ENCODE assay signal across 25 cellular contexts in genomic region chr17:42886283-42887176, GRCh38. TPM values are rescaled to one million over a fixed set of nuclear protein-coding genes. Genes with fewer than 3 reads are reported as not detected.
DNase-seq lines count a peak whose midpoint lies in the region; ATAC-seq, FAIRE-seq and TF ChIP-seq lines count a peak whose summit lies in the region.
"Had no signal": no experiment of that assay in that cellular context is flagged by ENCODE, and none has a peak within 500 bp of the region (broad histone marks: within the 10 kb centered on the region; RNA-seq: fewer than 3 reads in every experiment).

No MANE protein-coding gene starts in this region.

- H3K4me3 Mint-ChIP-seq in type B pancreatic cell: no peak overlapping the region
- H3K4me3 Mint-ChIP-seq in effector memory CD8-positive, alpha-beta T cell: no peak overlapping the region
- H3K4me3 Mint-ChIP-seq: activated naive CD8-positive, alpha-beta T cell treated with anti-CD3 and anti-CD28 coated beads for 36 hours; CD8-positive, alpha-beta memory T cell; mesothelial cell of epicardium; neural crest cell had no signal

- WGBS in HepG2 (ENCODE audit: low lambda C conversion rate): under 1% methylated on average over 15 of the region's 15 CpGs

- intact Hi-C loops in Right ventricle myocardium inferior (cut with DNase I) (no loop called here), cardiac septum (cut with DNase I) (no loop called here), HepG2 (cut with micrococcal nuclease; ENCODE audit: unreplicated experiment) (loop anchor here (1.0 kb wide), 1 partner anchor 34 kb away; no protein-coding TSS in a partner anchor)

- H3K9me3 ChIP-seq in Peyer's patch: no peaks in the 10 kb centered on the region
- H3K9me3 ChIP-seq in HepG2 (ENCODE audit: low read length): no peaks in the 10 kb centered on the region
- H3K9me3 ChIP-seq: SJSA1 had no signal

- TF ChIP-seq CTCF in Peyer's patch (IDR thresholded peaks at IDR 0.05) (no peak), HepG2 (CRISPR knock-in tag; IDR thresholded peaks at IDR 0.05) (peak; percentile 45), type B pancreatic cell (conservative IDR thresholded peaks at IDR 0.05) (no peak)

- H3K27me3 Mint-ChIP-seq in type B pancreatic cell: no peaks in the 10 kb centered on the region
- peaks cover 13 to 27% of the 10 kb centered on the region in 2 donors for H3K27me3 Mint-ChIP-seq in effector memory CD8-positive, alpha-beta T cell

- H3K4me1 ChIP-seq in Peyer's patch: peaks cover 0 to 14% (median 0%) of the 10 kb centered on the region in 4 donors
- peaks cover 96% of the 10 kb centered on the region for H3K4me1 ChIP-seq in HepG2 (ENCODE audit: insufficient read depth, low read length)
- H3K4me1 ChIP-seq: SJSA1 had no signal

- no peak overlapping the region for H2AFZ ChIP-seq in HepG2 (ENCODE audit: low read length)
- H2AFZ ChIP-seq: hepatocyte had no signal

- BruUV-seq in HepG2 (replicated peaks; lab: Mats Ljungman, UMichigan): no TSS peak

- no peaks in the 10 kb centered on the region for H4K20me1 ChIP-seq in HepG2 (ENCODE audit: insufficient read depth, low read length)

- peak overlapping the region; percentile 50 for H3K9ac ChIP-seq in HepG2 (ENCODE audit: insufficient read depth, low read depth, low read length)
- H3K9ac ChIP-seq: KMS-11 had no signal

- no peak overlapping the region for H3K27ac ChIP-seq in Peyer's patch
- peak overlapping the region; percentile 65 for H3K27ac ChIP-seq in HepG2 (ENCODE audit: extremely low read length, insufficient read depth, low read length)
- H3K27ac ChIP-seq: hepatocyte, KMS-11, SJSA1 had no signal

- no peaks in the 10 kb centered on the region for H3K9me3 Mint-ChIP-seq in type B pancreatic cell
- no peaks in the 10 kb centered on the region for H3K9me3 Mint-ChIP-seq in effector memory CD8-positive, alpha-beta T cell
- H3K9me3 Mint-ChIP-seq: activated naive CD8-positive, alpha-beta T cell treated with anti-CD3 and anti-CD28 coated beads for 36 hours; CD8-positive, alpha-beta memory T cell; mesothelial cell of epicardium; neural crest cell had no signal

- POLR2A ChIA-PET in HepG2 (lab: Yijun Ruan, JAX): interaction anchor here (0.6 to 3.6 kb wide), 21 partner anchors 8 to 399 kb away, joined by 3 to 21 read pairs (median 5); partner anchors contain the start of genes BECN1, CNTD1, COA3 and PSME3

- H3K36me3 ChIP-seq in Peyer's patch: no peaks in the 10 kb centered on the region
- H3K36me3 ChIP-seq in HepG2 (replicated peaks in 1 of 2; ENCODE audit: control insufficient read depth in 1 of 2, insufficient read depth in 2 of 2, low read length in 2 of 2): no peaks in the 10 kb centered on the region
- H3K36me3 ChIP-seq: SJSA1 had no signal

- peak overlapping the region; percentile 64 for H3K4me2 ChIP-seq in HepG2 (ENCODE audit: low read depth, low read length)
- H3K4me2 ChIP-seq: hepatocyte, KMS-11 had no signal

- no peaks in the 10 kb centered on the region for H3K36me3 Mint-ChIP-seq in type B pancreatic cell
- H3K36me3 Mint-ChIP-seq in effector memory CD8-positive, alpha-beta T cell (ENCODE audit: insufficient read depth): no peaks in the 10 kb centered on the region
- H3K36me3 Mint-ChIP-seq: activated naive CD8-positive, alpha-beta T cell treated with anti-CD3 and anti-CD28 coated beads for 36 hours; CD8-positive, alpha-beta memory T cell; mesothelial cell of epicardium had no signal

- FAIRE-seq in HepG2 (lab: Jason Lieb, UNC): peak; percentile 60
- FAIRE-seq: islet of Langerhans had no signal

- no peak for TF ChIP-seq POLR2A in Peyer's patch (IDR thresholded peaks at IDR 0.05)
- TF ChIP-seq POLR2A in HepG2 (IDR thresholded peaks at IDR 0.05; ENCODE audit: insufficient read depth in 1 of 2, low read depth in 2 of 2, low read length in 2 of 2): no peak; a peak in 2 of 4 replicates
- no peak for TF ChIP-seq POLR2A in erythroblast (IDR thresholded peaks at IDR 0.05; ENCODE audit: low read length)

- DNase-seq in Right ventricle myocardium inferior (ENCODE audit: missing footprints) (no peak), cardiac septum (ENCODE audit: low spot score) (no peak), Peyer's patch (peak in 2 of 3 donors; percentile 72 to 73), HepG2 (ENCODE audit: low spot score) (peak; percentile 72), type B pancreatic cell (ENCODE audit: extremely low spot score, unreplicated experiment) (no peak), erythroblast (lab: John Stamatoyannopoulos, UW) (no peak), HPDE6-E6E7 (ENCODE audit: extremely low spot score) (no peak)
- no peak for DNase-seq in effector memory CD8-positive, alpha-beta T cell
- DNase-seq: ACHN; activated CD4-positive, CD25-positive, alpha-beta regulatory T cell treated with anti-CD3 and anti-CD28 coated beads, Interleukin-2, amount 50 U/mL, for 72 hours; activated naive CD8-positive, alpha-beta T cell treated with anti-CD3 and anti-CD28 coated beads for 36 hours; CD8-positive, alpha-beta memory T cell; DMS79; NCI-H1105; NCI-H2081 treated with DMSO at 0.1 percent for 48 hours; NCI-H510A treated with DMSO at 0.1 percent for 48 hours; stimulated activated CD4-positive, alpha-beta T cell treated with anti-CD3 and anti-CD28 coated beads, Interleukin-12 subunit alpha, Interleukin-12 subunit beta, amount 100 ng/mL, for 4 hours; stimulated activated CD8-positive, alpha-beta memory T cell treated with anti-CD3 and anti-CD28 coated beads, Interleukin-4, amount 100 ng/mL, for 48 hours had no signal

- in situ Hi-C loops in HepG2 (cut with HindIII; ENCODE audit: extremely low pct_ligation_motif_present, low pct_unique_long_range_greater_than_20kb): no loop called here

- TF ChIP-seq RAD21 in HepG2 (CRISPR knock-in tag; IDR thresholded peaks at IDR 0.05): peak; percentile 67; the same call in 1 of the 2 replicates

- H3K79me2 ChIP-seq in HepG2 (ENCODE audit: insufficient read depth, low read length): no peaks in the 10 kb centered on the region
- H3K79me2 ChIP-seq: hepatocyte had no signal

- TF ChIP-seq EP300 in HepG2 (IDR thresholded peaks at IDR 0.05; ENCODE audit: low read depth in 2 of 2, low read length in 2 of 2) (no peak; a peak in 1 of 4 replicates), HepG2 (CRISPR knock-in tag; IDR thresholded peaks at IDR 0.05; ENCODE audit: borderline replicate concordance) (no peak)

- ATAC-seq in Right ventricle myocardium inferior (peak; percentile 53), HepG2 (peak; percentile 78)
- ATAC-seq in effector memory CD8-positive, alpha-beta T cell (replicated peaks): no peak

- H3K4me1 Mint-ChIP-seq in type B pancreatic cell (ENCODE audit: unreplicated experiment): peaks cover 2% of the 10 kb centered on the region
- no peaks in the 10 kb centered on the region for H3K4me1 Mint-ChIP-seq in effector memory CD8-positive, alpha-beta T cell (ENCODE audit: low read depth in 2 of 2)
- H3K4me1 Mint-ChIP-seq: activated naive CD8-positive, alpha-beta T cell treated with anti-CD3 and anti-CD28 coated beads for 36 hours; CD8-positive, alpha-beta memory T cell; mesothelial cell of epicardium; neural crest cell had no signal

- H3K27me3 ChIP-seq in Peyer's patch: no peaks in the 10 kb centered on the region
- H3K27me3 ChIP-seq in HepG2 (ENCODE audit: control insufficient read depth in 1 of 2, insufficient read depth in 2 of 2, low read length in 2 of 2): no peaks in the 10 kb centered on the region
- H3K27me3 ChIP-seq: hepatocyte, SJSA1 had no signal

- peak overlapping the region; percentile 0 for H3K27ac Mint-ChIP-seq in type B pancreatic cell
- no peak overlapping the region for H3K27ac Mint-ChIP-seq in effector memory CD8-positive, alpha-beta T cell
- H3K27ac Mint-ChIP-seq: activated naive CD8-positive, alpha-beta T cell treated with anti-CD3 and anti-CD28 coated beads for 36 hours; mesothelial cell of epicardium had no signal

- CTCF ChIA-PET in HepG2 (lab: Yijun Ruan, JAX; ENCODE audit: low intra/inter-chr PET ratio, low total read pairs): no interaction called here

- no peak overlapping the region for H3K4me3 ChIP-seq in Peyer's patch
- H3K4me3 ChIP-seq in HepG2 (replicated peaks in 1 of 3; ENCODE audit: insufficient read depth in 1 of 3, low read depth in 2 of 3, low read length in 3 of 3): peak overlapping the region in 1 of 3 experiments; percentile 49; a peak in 2 of 6 replicates
- H3K4me3 ChIP-seq: hepatocyte, SJSA1 had no signal

RNA-seq across cellular contexts. Expression of gene G6PC1, which starts 14.1 kb away (rescaled TPM):
- total RNA-seq in Right ventricle myocardium inferior (not detected), cardiac septum (not detected), Peyer's patch (10 to 100 TPM in 3 of 4 donors, 1 to 10 TPM in 1; 2.5 to 97.8 (median 66.0) TPM), HepG2 (2016; rRNA removed; fragmentation: Illumina TruSeq; extraction: Trizol) (0.56 and 1.7 TPM in 2 replicates), type B pancreatic cell (ENCODE audit: low replicate concordance) (1.5 and 2.9 TPM in 2 replicates)
- 0.30 and 0.35 TPM in 2 replicates for total RNA-seq in HepG2 (2016; cell fraction: cytosol; rRNA removed; fragmentation: Illumina TruSeq; extraction: Trizol; ENCODE audit: low read depth)
- 0.91 and 1.3 TPM in 2 replicates for total RNA-seq in HepG2 (2016; cell fraction: insoluble cytoplasmic fraction; rRNA removed; fragmentation: Illumina TruSeq; extraction: Trizol)
- 0.71 and 1.1 TPM in 2 replicates for total RNA-seq in HepG2 (2016; cell fraction: membrane; rRNA removed; fragmentation: Illumina TruSeq; extraction: Trizol)
- 2.2 and 2.5 TPM in 2 replicates for total RNA-seq in HepG2 (2016; cell fraction: nucleus; rRNA removed; fragmentation: Illumina TruSeq; extraction: Trizol)
- 37.9 and 127 TPM in 2 replicates for polyA plus RNA-seq in HepG2 (2011; rRNA removed)
- 22.5 and 89.8 TPM in 2 replicates for polyA plus RNA-seq in HepG2 (2011; cell fraction: cytosol; rRNA removed)
- polyA plus RNA-seq in HepG2 (2011; cell fraction: nucleus; rRNA removed): 18.2 and 57.3 TPM in 2 replicates
- 278 and 494 TPM in 2 replicates for polyA plus RNA-seq in HepG2 (2012)
- polyA plus RNA-seq in HepG2 (2016; cell fraction: cytosol; fragmentation: Illumina TruSeq; extraction: Trizol; ENCODE audit: low read depth): 0.17 and 0.19 TPM in 2 replicates
- polyA plus RNA-seq in HepG2 (2016; cell fraction: insoluble cytoplasmic fraction; fragmentation: Illumina TruSeq; extraction: Trizol; ENCODE audit: low read depth): 0.60 and 0.89 TPM in 2 replicates
- polyA plus RNA-seq in HepG2 (2016; cell fraction: membrane; fragmentation: Illumina TruSeq; extraction: Trizol; ENCODE audit: low read depth): 0.27 and 0.36 TPM in 2 replicates
- polyA plus RNA-seq in HepG2 (2016; cell fraction: nucleus; fragmentation: Illumina TruSeq; extraction: Trizol; ENCODE audit: insufficient read depth, low read depth): 1.3 and 1.4 TPM in 2 replicates
- 0.30 and 160 TPM in 2 replicates for polyA minus RNA-seq in HepG2 (2011; rRNA and poly(A)+ RNA removed; ENCODE audit: low replicate concordance)
- polyA minus RNA-seq in HepG2 (2011; cell fraction: cytosol; rRNA and poly(A)+ RNA removed): 49.4 and 178 TPM in 2 replicates
- polyA minus RNA-seq in HepG2 (2011; cell fraction: nucleus; rRNA and poly(A)+ RNA removed): 35.3 and 157 TPM in 2 replicates
- total RNA-seq: activated CD8-positive, alpha-beta memory T cell treated with anti-CD3 and anti-CD28 coated beads for 36 hours; activated naive CD8-positive, alpha-beta T cell treated with anti-CD3 and anti-CD28 coated beads for 36 hours; CD8-positive, alpha-beta memory T cell; mesothelial cell of epicardium; neural crest cell; SJSA1 had no signal
- polyA plus RNA-seq: CD8-positive, alpha-beta memory T cell had no signal

RNA-seq across cellular contexts. Expression of gene AOC3, which starts 35.5 kb away (rescaled TPM):
- 15.1 TPM for total RNA-seq in Right ventricle myocardium inferior
- 12.9 TPM for total RNA-seq in cardiac septum
- total RNA-seq in Peyer's patch: 10 to 100 TPM in 1 of 4 donors, 1 to 10 TPM in 3; 3.3 to 11.4 (median 7.0) TPM
- total RNA-seq in HepG2 (2016; rRNA removed; fragmentation: Illumina TruSeq; extraction: Trizol): 8.7 and 10.4 TPM in 2 replicates
- 1.1 and 1.3 TPM in 2 replicates for total RNA-seq in HepG2 (2016; cell fraction: cytosol; rRNA removed; fragmentation: Illumina TruSeq; extraction: Trizol; ENCODE audit: low read depth)
- total RNA-seq in HepG2 (2016; cell fraction: insoluble cytoplasmic fraction; rRNA removed; fragmentation: Illumina TruSeq; extraction: Trizol): 8.4 and 9.5 TPM in 2 replicates
- 5.2 and 5.4 TPM in 2 replicates for total RNA-seq in HepG2 (2016; cell fraction: membrane; rRNA removed; fragmentation: Illumina TruSeq; extraction: Trizol)
- 5.4 and 5.6 TPM in 2 replicates for total RNA-seq in HepG2 (2016; cell fraction: nucleus; rRNA removed; fragmentation: Illumina TruSeq; extraction: Trizol)
- 51.7 and 61.0 TPM in 2 replicates for polyA plus RNA-seq in HepG2 (2011; rRNA removed)
- polyA plus RNA-seq in HepG2 (2011; cell fraction: cytosol; rRNA removed): 41.8 and 51.7 TPM in 2 replicates
- polyA plus RNA-seq in HepG2 (2011; cell fraction: nucleus; rRNA removed): 46.4 and 56.2 TPM in 2 replicates
- 44.7 and 61.7 TPM in 2 replicates for polyA plus RNA-seq in HepG2 (2012)
- polyA plus RNA-seq in HepG2 (2016; cell fraction: cytosol; fragmentation: Illumina TruSeq; extraction: Trizol; ENCODE audit: low read depth): 2.7 and 3.3 TPM in 2 replicates
- 21.1 and 22.0 TPM in 2 replicates for polyA plus RNA-seq in HepG2 (2016; cell fraction: insoluble cytoplasmic fraction; fragmentation: Illumina TruSeq; extraction: Trizol; ENCODE audit: low read depth)
- polyA plus RNA-seq in HepG2 (2016; cell fraction: membrane; fragmentation: Illumina TruSeq; extraction: Trizol; ENCODE audit: low read depth): 6.6 and 6.7 TPM in 2 replicates
- polyA plus RNA-seq in HepG2 (2016; cell fraction: nucleus; fragmentation: Illumina TruSeq; extraction: Trizol; ENCODE audit: insufficient read depth, low read depth): 18.7 and 18.9 TPM in 2 replicates
- 0.51 and 56.5 TPM in 2 replicates for polyA minus RNA-seq in HepG2 (2011; rRNA and poly(A)+ RNA removed; ENCODE audit: low replicate concordance)
- polyA minus RNA-seq in HepG2 (2011; cell fraction: cytosol; rRNA and poly(A)+ RNA removed): 13.8 and 20.0 TPM in 2 replicates
- 11.6 and 18.6 TPM in 2 replicates for polyA minus RNA-seq in HepG2 (2011; cell fraction: nucleus; rRNA and poly(A)+ RNA removed)
- total RNA-seq in type B pancreatic cell (ENCODE audit: low replicate concordance): 1.5 and 2.4 TPM in 2 replicates
- total RNA-seq: SJSA1 had no signal
- polyA plus RNA-seq: CD8-positive, alpha-beta memory T cell had no signal

RNA-seq across cellular contexts. Expression of gene AOC2, which starts 42.1 kb away (rescaled TPM):
- total RNA-seq in Right ventricle myocardium inferior: 0.43 TPM
- 0.89 TPM for total RNA-seq in cardiac septum
- 1 to 10 TPM in 2 of 4 donors, under 1 TPM in 1, not detected in 1; 0.70 to 2.3 (median 1.6) TPM for total RNA-seq in Peyer's patch
- 0.55 and 1.2 TPM in 2 replicates for total RNA-seq in HepG2 (2016; rRNA removed; fragmentation: Illumina TruSeq; extraction: Trizol)
- total RNA-seq in HepG2 (2016; cell fraction: cytosol; rRNA removed; fragmentation: Illumina TruSeq; extraction: Trizol; ENCODE audit: low read depth): not detected in 2 replicates
- total RNA-seq in HepG2 (2016; cell fraction: insoluble cytoplasmic fraction; rRNA removed; fragmentation: Illumina TruSeq; extraction: Trizol): 0.30 and 1.3 TPM in 2 replicates
- total RNA-seq in HepG2 (2016; cell fraction: membrane; rRNA removed; fragmentation: Illumina TruSeq; extraction: Trizol): 0.31 and 0.38 TPM in 2 replicates
- 2.2 and 3.5 TPM in 2 replicates for total RNA-seq in HepG2 (2016; cell fraction: nucleus; rRNA removed; fragmentation: Illumina TruSeq; extraction: Trizol)
- polyA plus RNA-seq in HepG2 (2011; rRNA removed): 3.3 and 5.1 TPM in 2 replicates
- polyA plus RNA-seq in HepG2 (2011; cell fraction: cytosol; rRNA removed): 1.7 TPM in 2 replicates
- polyA plus RNA-seq in HepG2 (2011; cell fraction: nucleus; rRNA removed): 21.9 and 26.2 TPM in 2 replicates
- 2.7 and 9.2 TPM in 2 replicates for polyA plus RNA-seq in HepG2 (2012)
- 0.10 and 0.19 TPM in 2 replicates for polyA plus RNA-seq in HepG2 (2016; cell fraction: cytosol; fragmentation: Illumina TruSeq; extraction: Trizol; ENCODE audit: low read depth)
- 0.66 and 0.95 TPM in 2 replicates for polyA plus RNA-seq in HepG2 (2016; cell fraction: insoluble cytoplasmic fraction; fragmentation: Illumina TruSeq; extraction: Trizol; ENCODE audit: low read depth)
- polyA plus RNA-seq in HepG2 (2016; cell fraction: membrane; fragmentation: Illumina TruSeq; extraction: Trizol; ENCODE audit: low read depth): 0.24 and 0.30 TPM in 2 replicates
- polyA plus RNA-seq in HepG2 (2016; cell fraction: nucleus; fragmentation: Illumina TruSeq; extraction: Trizol; ENCODE audit: insufficient read depth, low read depth): 5.9 and 6.2 TPM in 2 replicates
- 5.1 and 5.5 TPM in 2 replicates for polyA minus RNA-seq in HepG2 (2011; rRNA and poly(A)+ RNA removed; ENCODE audit: low replicate concordance)
- 0.26 and 0.59 TPM in 2 replicates for polyA minus RNA-seq in HepG2 (2011; cell fraction: cytosol; rRNA and poly(A)+ RNA removed)
- polyA minus RNA-seq in HepG2 (2011; cell fraction: nucleus; rRNA and poly(A)+ RNA removed): 9.8 and 10.3 TPM in 2 replicates
- total RNA-seq in type B pancreatic cell (ENCODE audit: low replicate concordance): 2.7 and 3.4 TPM in 2 replicates

RNA-seq across cellular contexts. Expression of gene PSME3, which starts 53.3 kb away (rescaled TPM):
- total RNA-seq in Right ventricle myocardium inferior: 69.0 TPM
- total RNA-seq in cardiac septum: 66.9 TPM
- total RNA-seq in Peyer's patch: 10 to 100 TPM; 45.6 to 75.9 (median 59.8) TPM
- total RNA-seq in HepG2 (2016; rRNA removed; fragmentation: Illumina TruSeq; extraction: Trizol): 135 and 202 TPM in 2 replicates
- 57.2 and 65.9 TPM in 2 replicates for total RNA-seq in HepG2 (2016; cell fraction: cytosol; rRNA removed; fragmentation: Illumina TruSeq; extraction: Trizol; ENCODE audit: low read depth)
- 137 and 184 TPM in 2 replicates for total RNA-seq in HepG2 (2016; cell fraction: insoluble cytoplasmic fraction; rRNA removed; fragmentation: Illumina TruSeq; extraction: Trizol)
- 87.8 and 99.6 TPM in 2 replicates for total RNA-seq in HepG2 (2016; cell fraction: membrane; rRNA removed; fragmentation: Illumina TruSeq; extraction: Trizol)
- 85.8 and 91.0 TPM in 2 replicates for total RNA-seq in HepG2 (2016; cell fraction: nucleus; rRNA removed; fragmentation: Illumina TruSeq; extraction: Trizol)
- 61.5 and 66.3 TPM in 2 replicates for polyA plus RNA-seq in HepG2 (2011; rRNA removed)
- polyA plus RNA-seq in HepG2 (2011; cell fraction: cytosol; rRNA removed): 46.2 and 72.9 TPM in 2 replicates
- 54.8 and 72.6 TPM in 2 replicates for polyA plus RNA-seq in HepG2 (2011; cell fraction: nucleus; rRNA removed)
- polyA plus RNA-seq in HepG2 (2012): 70.9 and 82.9 TPM in 2 replicates
- 40.6 and 52.7 TPM in 2 replicates for polyA plus RNA-seq in HepG2 (2016; cell fraction: cytosol; fragmentation: Illumina TruSeq; extraction: Trizol; ENCODE audit: low read depth)
- polyA plus RNA-seq in HepG2 (2016; cell fraction: insoluble cytoplasmic fraction; fragmentation: Illumina TruSeq; extraction: Trizol; ENCODE audit: low read depth): 192 and 233 TPM in 2 replicates
- 79.0 and 86.8 TPM in 2 replicates for polyA plus RNA-seq in HepG2 (2016; cell fraction: membrane; fragmentation: Illumina TruSeq; extraction: Trizol; ENCODE audit: low read depth)
- 115 and 117 TPM in 2 replicates for polyA plus RNA-seq in HepG2 (2016; cell fraction: nucleus; fragmentation: Illumina TruSeq; extraction: Trizol; ENCODE audit: insufficient read depth, low read depth)
- polyA minus RNA-seq in HepG2 (2011; rRNA and poly(A)+ RNA removed; ENCODE audit: low replicate concordance): 45.3 and 91.4 TPM in 2 replicates
- 33.7 and 38.2 TPM in 2 replicates for polyA minus RNA-seq in HepG2 (2011; cell fraction: cytosol; rRNA and poly(A)+ RNA removed)
- 50.2 and 71.4 TPM in 2 replicates for polyA minus RNA-seq in HepG2 (2011; cell fraction: nucleus; rRNA and poly(A)+ RNA removed)
- 116 and 120 TPM in 2 replicates for total RNA-seq in type B pancreatic cell (ENCODE audit: low replicate concordance)

Comparison
In these comparisons a context has a peak if more than half of its experiments do, and no peak if none do; other contexts are left out.
1. DNase-seq: peak in Peyer's patch (2 of 3) and HepG2 (single experiment); none in Right ventricle myocardium inferior (single experiment), cardiac septum (single experiment), type B pancreatic cell (single experiment), effector memory CD8-positive, alpha-beta T cell (0 of 3), erythroblast (0 of 2) and HPDE6-E6E7 (single experiment).